In genomic region chr22:23722724-23723123, GRCh38 we compare ENCODE assay signal across 29 cellular contexts. TPM values are rescaled to one million over a fixed set of nuclear protein-coding genes. Genes with fewer than 3 reads are reported as not detected.
"Had no signal": no experiment of that assay in that cellular context is flagged by ENCODE, and none has a peak within 500 bp of the region (broad histone marks: within the 10 kb centered on the region; RNA-seq: fewer than 3 reads in every experiment).

No MANE protein-coding gene starts in this region.

- DNase-seq: activated CD4-positive, alpha-beta T cell treated with anti-CD3 and anti-CD28 coated beads for 4 hours; activated CD8-positive, alpha-beta memory T cell treated with anti-CD3 and anti-CD28 coated beads, Interleukin-2, amount 50 U/mL, for 4 hours; activated CD8-positive, alpha-beta T cell treated with anti-CD3 and anti-CD28 coated beads for 36 hours; activated gamma-delta T cell treated with Interleukin-2 at 50 U/mL for 16 hours; activated naive CD4-positive, alpha-beta T cell treated with anti-CD3 and anti-CD28 coated beads, Interleukin-2, amount 10 ng/mL, durations not matched to agents 7 days and 5 days; activated naive CD8-positive, alpha-beta T cell treated with anti-CD3 and anti-CD28 coated beads for 36 hours; activated T-cell treated with anti-CD3 and anti-CD28 coated beads, Interleukin-2, amount 50 U/mL, for 72 hours; brain microvascular endothelial cell; KG1; NCI-H1048; NCI-H2029 treated with DMSO at 0.1 percent for 48 hours; NCI-H2227 treated with DMSO at 0.1 percent for 48 hours; NCI-H446 treated with DMSO at 0.1 percent for 48 hours; NCI-H524 treated with DMSO at 0.1 percent for 48 hours; NCI-H774; NK-92 treated with Interleukin-12 subunit alpha and Interleukin-12 subunit beta, amount 100 ng/mL, for 24 hours; OCI-M1; Right ventricle myocardium superior; RPMI8226; SJCRH30; SK-N-SH had no signal

- H3K36me3 ChIP-seq: brain microvascular endothelial cell, cardiac muscle cell, SJCRH30 had no signal

- ATAC-seq: activated CD4-positive, CD25-positive, alpha-beta regulatory T cell treated with anti-CD3 and anti-CD28 coated beads, Interleukin-2, amount 50 U/mL, for 24 hours; activated CD8-positive, alpha-beta T cell treated with anti-CD3 and anti-CD28 coated beads for 36 hours; activated T-cell treated with anti-CD3 and anti-CD28 coated beads, Interleukin-2, amount 50 U/mL, for 72 hours; Panc1 had no signal

- H3K4me2 ChIP-seq: SK-N-SH had no signal

- H3K36me3 Mint-ChIP-seq: activated naive CD4-positive, alpha-beta T cell treated with anti-CD3 and anti-CD28 coated beads, Interleukin-2, amount 10 ng/mL, durations not matched to agents 7 days and 5 days; activated naive CD8-positive, alpha-beta T cell treated with anti-CD3 and anti-CD28 coated beads for 36 hours had no signal

- H3K27ac Mint-ChIP-seq: activated CD8-positive, alpha-beta T cell treated with anti-CD3 and anti-CD28 coated beads for 36 hours; activated naive CD4-positive, alpha-beta T cell treated with anti-CD3 and anti-CD28 coated beads, Interleukin-2, amount 10 ng/mL, durations not matched to agents 7 days and 5 days; activated naive CD8-positive, alpha-beta T cell treated with anti-CD3 and anti-CD28 coated beads for 36 hours; activated T-cell treated with anti-CD3 and anti-CD28 coated beads, Interleukin-2, amount 50 U/mL, for 72 hours; activated T-helper 2 cell treated with anti-CD3 and anti-CD28 coated beads, Interferon-gamma antibody, Interleukin-2, Interleukin-4, amounts not matched to agents 10 μg/mL and 5 μg/mL and 100 μg/mL, durations not matched to agents 14 hours and 24 hours and 36 hours; T-helper 2 cell treated with Interferon-gamma antibody and Interleukin-4, amounts not matched to agents 5 μg/mL and 100 μg/mL, for 36 hours had no signal

- H3K4me3 ChIP-seq: cardiac muscle cell, SJCRH30 had no signal

- H3K4me1 Mint-ChIP-seq: activated naive CD8-positive, alpha-beta T cell treated with anti-CD3 and anti-CD28 coated beads for 36 hours had no signal

- H3K9me3 Mint-ChIP-seq: activated CD8-positive, alpha-beta T cell treated with anti-CD3 and anti-CD28 coated beads for 36 hours; activated naive CD4-positive, alpha-beta T cell treated with anti-CD3 and anti-CD28 coated beads, Interleukin-2, amount 10 ng/mL, durations not matched to agents 7 days and 5 days; activated naive CD8-positive, alpha-beta T cell treated with anti-CD3 and anti-CD28 coated beads for 36 hours; activated T-cell treated with anti-CD3 and anti-CD28 coated beads, Interleukin-2, amount 50 U/mL, for 72 hours; activated T-helper 2 cell treated with anti-CD3 and anti-CD28 coated beads, Interferon-gamma antibody, Interleukin-2, Interleukin-4, amounts not matched to agents 10 μg/mL and 5 μg/mL and 100 μg/mL, durations not matched to agents 14 hours and 24 hours and 36 hours; T-helper 2 cell treated with Interferon-gamma antibody and Interleukin-4, amounts not matched to agents 5 μg/mL and 100 μg/mL, for 36 hours had no signal

- H3K4me3 Mint-ChIP-seq: activated CD8-positive, alpha-beta T cell treated with anti-CD3 and anti-CD28 coated beads for 36 hours; activated naive CD4-positive, alpha-beta T cell treated with anti-CD3 and anti-CD28 coated beads, Interleukin-2, amount 10 ng/mL, durations not matched to agents 7 days and 5 days; activated naive CD8-positive, alpha-beta T cell treated with anti-CD3 and anti-CD28 coated beads for 36 hours; activated T-cell treated with anti-CD3 and anti-CD28 coated beads, Interleukin-2, amount 50 U/mL, for 72 hours; T-helper 2 cell treated with Interferon-gamma antibody and Interleukin-4, amounts not matched to agents 5 μg/mL and 100 μg/mL, for 36 hours had no signal

- H3K27me3 ChIP-seq: brain microvascular endothelial cell, cardiac muscle cell, SJCRH30 had no signal

- H3K9ac ChIP-seq: SK-N-SH had no signal

- H3K27me3 Mint-ChIP-seq: activated naive CD8-positive, alpha-beta T cell treated with anti-CD3 and anti-CD28 coated beads for 36 hours had no signal

- H3K27ac ChIP-seq: brain microvascular endothelial cell, cardiac muscle cell, SJCRH30 had no signal

- H3K9me3 ChIP-seq: SJCRH30, SK-N-SH had no signal

RNA-seq across cellular contexts. Expression of gene VPREB3, which starts 31.5 kb away (rescaled TPM):
- total RNA-seq: activated CD8-positive, alpha-beta T cell treated with anti-CD3 and anti-CD28 coated beads for 36 hours; activated T-helper 2 cell treated with anti-CD3 and anti-CD28 coated beads, Interferon-gamma antibody, Interleukin-2, Interleukin-4, amounts not matched to agents 10 μg/mL and 5 μg/mL and 100 μg/mL, durations not matched to agents 14 hours and 24 hours and 36 hours; LHCN-M2; M059J; T-helper 1 cell treated with Interleukin-12 subunit alpha and Interleukin-12 subunit beta and Interleukin-4 antibody, amounts not matched to agents 30 ng/mL and 1 ng/mL, for 36 hours had no signal
- polyA plus RNA-seq: SK-N-SH had no signal

RNA-seq across cellular contexts. Expression of gene RGL4, which starts 31.9 kb away (rescaled TPM):
- total RNA-seq: cardiac muscle cell, LHCN-M2, M059J, Right ventricle myocardium superior, SJCRH30 had no signal
- polyA plus RNA-seq: SK-N-SH had no signal

RNA-seq across cellular contexts. Expression of gene C22orf15, which starts 40.1 kb away (rescaled TPM):
- total RNA-seq: cardiac muscle cell, LHCN-M2, M059J, Right ventricle myocardium superior, SJCRH30 had no signal
